In genomic region chr10:22426653-22427052, GRCh38 we compare ENCODE assay signal across 15 cellular contexts.
A peak's percentile ranks its signal among the peaks of the same experiment; 100 is the strongest.
DNase-seq lines count a peak whose midpoint lies in the region; ATAC-seq, FAIRE-seq and TF ChIP-seq lines count a peak whose summit lies in the region.
"Had no signal": no experiment of that assay in that cellular context is flagged by ENCODE, and none has a peak within 500 bp of the region (broad histone marks: within the 10 kb centered on the region; RNA-seq: fewer than 3 reads in every experiment).

No MANE protein-coding gene starts in this region.

- WGBS in K562 (ENCODE audit: insufficient coverage, low coverage, missing lambda C conversion rate): 77% methylated on average over 5 of the region's 5 CpGs

- ATAC-seq in K562 (peak; percentile 17; the same call in 2 of the 3 replicates), GM19455 (IDR thresholded peaks at IDR 0.05; ENCODE audit: unreplicated experiment) (no peak)

- no peak overlapping the region for H3K9ac ChIP-seq in K562 (ENCODE audit: insufficient read depth in 1 of 2, low read depth in 2 of 2, low read length in 2 of 2)
- H3K9ac ChIP-seq: BLaER1 had no signal

- no peak for TF ChIP-seq POLR2A in K562 (conservative IDR thresholded peaks at IDR 0.05)

- DNase-seq in activated CD4-positive, alpha-beta T cell treated with anti-CD3 and anti-CD28 coated beads, Interleukin-2, amount 10 ng/mL, durations not matched to agents 24 days and 14 days: peak; percentile 45
- DNase-seq in activated CD4-positive, alpha-beta T cell treated with anti-CD3 and anti-CD28 coated beads, Interleukin-2, amount 50 U/mL, for 1 hour: no peak
- DNase-seq in K562 (ENCODE audit: extremely low read depth in 1 of 4, low spot score in 3 of 4) (no peak), nephron progenitor cell (no peak), inferior parietal cortex (ENCODE audit: extremely low spot score) (no peak)
- DNase-seq in activated T-helper 2 cell treated with anti-CD3 and anti-CD28 coated beads, Interferon-gamma antibody, Interleukin-2, Interleukin-4, amounts not matched to agents 10 μg/mL and 5 μg/mL and 100 μg/mL, durations not matched to agents 14 hours and 24 hours and 36 hours (ENCODE audit: low spot score): no peak
- DNase-seq: AML-193; Caco-2; CD8-positive, alpha-beta memory T cell; DND-41; GDM1 had no signal

- H3K27me3 Mint-ChIP-seq in activated CD4-positive, alpha-beta T cell treated with anti-CD3 and anti-CD28 coated beads, Interleukin-2, amount 10 ng/mL, durations not matched to agents 24 days and 14 days: peaks cover 47% of the 10 kb centered on the region
- H3K27me3 Mint-ChIP-seq in nephron progenitor cell (ENCODE audit: low read depth, poor library complexity): no peaks in the 10 kb centered on the region
- H3K27me3 Mint-ChIP-seq in activated T-helper 2 cell treated with anti-CD3 and anti-CD28 coated beads, Interferon-gamma antibody, Interleukin-2, Interleukin-4, amounts not matched to agents 10 μg/mL and 5 μg/mL and 100 μg/mL, durations not matched to agents 14 hours and 24 hours and 36 hours (ENCODE audit: low read depth): peaks cover 29% of the 10 kb centered on the region
- H3K27me3 Mint-ChIP-seq: IgD-negative memory B cell had no signal

- no peak overlapping the region for H3K27ac Mint-ChIP-seq in activated CD4-positive, alpha-beta T cell treated with anti-CD3 and anti-CD28 coated beads, Interleukin-2, amount 10 ng/mL, durations not matched to agents 24 days and 14 days
- H3K27ac Mint-ChIP-seq in nephron progenitor cell: peak overlapping the region; percentile 99
- no peak overlapping the region for H3K27ac Mint-ChIP-seq in activated T-helper 2 cell treated with anti-CD3 and anti-CD28 coated beads, Interferon-gamma antibody, Interleukin-2, Interleukin-4, amounts not matched to agents 10 μg/mL and 5 μg/mL and 100 μg/mL, durations not matched to agents 14 hours and 24 hours and 36 hours
- H3K27ac Mint-ChIP-seq: CD8-positive, alpha-beta memory T cell; IgD-negative memory B cell had no signal

- H3K36me3 Mint-ChIP-seq in activated CD4-positive, alpha-beta T cell treated with anti-CD3 and anti-CD28 coated beads, Interleukin-2, amount 10 ng/mL, durations not matched to agents 24 days and 14 days (ENCODE audit: low read depth): no peaks in the 10 kb centered on the region
- peaks cover 5% of the 10 kb centered on the region for H3K36me3 Mint-ChIP-seq in nephron progenitor cell (ENCODE audit: low read depth)
- H3K36me3 Mint-ChIP-seq in activated T-helper 2 cell treated with anti-CD3 and anti-CD28 coated beads, Interferon-gamma antibody, Interleukin-2, Interleukin-4, amounts not matched to agents 10 μg/mL and 5 μg/mL and 100 μg/mL, durations not matched to agents 14 hours and 24 hours and 36 hours (ENCODE audit: low read depth): no peaks in the 10 kb centered on the region
- H3K36me3 Mint-ChIP-seq: CD8-positive, alpha-beta memory T cell; IgD-negative memory B cell had no signal

- no peak for TF ChIP-seq RAD21 in K562 (CRISPR knock-in tag; conservative IDR thresholded peaks at IDR 0.05 in 1 of 2, IDR thresholded peaks at IDR 0.05 in 1 of 2)

- H3K4me3 Mint-ChIP-seq in activated CD4-positive, alpha-beta T cell treated with anti-CD3 and anti-CD28 coated beads, Interleukin-2, amount 10 ng/mL, durations not matched to agents 24 days and 14 days: no peak overlapping the region
- H3K4me3 Mint-ChIP-seq in nephron progenitor cell: peak overlapping the region; percentile 63
- H3K4me3 Mint-ChIP-seq in activated T-helper 2 cell treated with anti-CD3 and anti-CD28 coated beads, Interferon-gamma antibody, Interleukin-2, Interleukin-4, amounts not matched to agents 10 μg/mL and 5 μg/mL and 100 μg/mL, durations not matched to agents 14 hours and 24 hours and 36 hours (ENCODE audit: low read depth): no peak overlapping the region
- H3K4me3 Mint-ChIP-seq: CD8-positive, alpha-beta memory T cell; IgD-negative memory B cell had no signal

- POLR2A ChIA-PET in K562 (lab: Yijun Ruan, JAX): interaction anchor here (1.0 to 1.3 kb wide), 2 partner anchors 9 to 111 kb away, joined by 3 read pairs; partner anchors contain the start of gene COMMD3

- peak overlapping the region; percentile 54; the same call in 1 of the 3 replicates for H3K27ac ChIP-seq in K562 (ENCODE audit: extremely low read depth, low read depth, low read length)
- H3K27ac ChIP-seq: 22Rv1, BLaER1 had no signal

- intact Hi-C loops in activated CD4-positive, alpha-beta T cell treated with anti-CD3 and anti-CD28 coated beads, Interleukin-2, amount 10 ng/mL, durations not matched to agents 24 days and 14 days (cut with micrococcal nuclease): no loop called here
- intact Hi-C loops in K562 (cut with micrococcal nuclease): loop anchor here (10.0 kb wide), 1 partner anchor 412 kb away; no protein-coding TSS in a partner anchor
- intact Hi-C loops in activated T-helper 2 cell treated with anti-CD3 and anti-CD28 coated beads, Interferon-gamma antibody, Interleukin-2, Interleukin-4, amounts not matched to agents 10 μg/mL and 5 μg/mL and 100 μg/mL, durations not matched to agents 14 hours and 24 hours and 36 hours (cut with micrococcal nuclease): no loop called here

- H3K4me1 Mint-ChIP-seq in activated CD4-positive, alpha-beta T cell treated with anti-CD3 and anti-CD28 coated beads, Interleukin-2, amount 10 ng/mL, durations not matched to agents 24 days and 14 days: peaks cover 5% of the 10 kb centered on the region
- H3K4me1 Mint-ChIP-seq in nephron progenitor cell: peaks cover 59% of the 10 kb centered on the region
- H3K4me1 Mint-ChIP-seq in activated T-helper 2 cell treated with anti-CD3 and anti-CD28 coated beads, Interferon-gamma antibody, Interleukin-2, Interleukin-4, amounts not matched to agents 10 μg/mL and 5 μg/mL and 100 μg/mL, durations not matched to agents 14 hours and 24 hours and 36 hours (ENCODE audit: low read depth): peaks cover 9% of the 10 kb centered on the region

- no peak for FAIRE-seq in K562 (lab: Jason Lieb, UNC)

- no peak overlapping the region for H3K4me2 ChIP-seq in K562 (ENCODE audit: insufficient read depth, low read length)
- H3K4me2 ChIP-seq: BLaER1 had no signal

- H3K4me1 ChIP-seq in K562 (replicated peaks in 1 of 2; ENCODE audit: control insufficient read depth in 2 of 2, insufficient read depth in 2 of 2, low read length in 2 of 2): peaks cover 9 to 41% of the 10 kb centered on the region in 2 experiments
- H3K4me1 ChIP-seq: BLaER1 had no signal

- CTCF ChIA-PET in K562 (lab: Yijun Ruan, JAX; ENCODE audit: low intra/inter-chr PET ratio): no interaction called here

- H3K79me2 ChIP-seq in K562 (ENCODE audit: control insufficient read depth, insufficient read depth, low read length): no peaks in the 10 kb centered on the region

- H3K9me3 ChIP-seq in K562 (replicated peaks; ENCODE audit: control insufficient read depth, insufficient read depth, low read depth, low read length): no peaks in the 10 kb centered on the region
- H3K9me3 ChIP-seq: Caco-2 had no signal

- TF ChIP-seq CTCF in K562 (IDR thresholded peaks at IDR 0.05 in 2 of 3, conservative IDR thresholded peaks at IDR 0.05 in 1 of 3; ENCODE audit: insufficient read depth in 2 of 3, low read depth in 1 of 3, low read length in 3 of 3) (no peak), nephron progenitor cell (IDR thresholded peaks at IDR 0.05) (no peak)

- BruUV-seq in K562 (replicated peaks; lab: Mats Ljungman, UMichigan): no TSS peak

- no peaks in the 10 kb centered on the region for H3K36me3 ChIP-seq in K562 (ENCODE audit: control insufficient read depth, insufficient read depth, low read length)
- H3K36me3 ChIP-seq: BLaER1 had no signal

- H3K27me3 ChIP-seq in K562 (ENCODE audit: control insufficient read depth in 2 of 2, insufficient read depth in 2 of 2, low read length in 2 of 2): no peaks in the 10 kb centered on the region
- H3K27me3 ChIP-seq: BLaER1 had no signal

- in situ Hi-C loops in K562 (cut with MboI): no loop called here

- H4K20me1 ChIP-seq in K562 (replicated peaks; ENCODE audit: control insufficient read depth, insufficient read depth, low read length): no peaks in the 10 kb centered on the region
- H4K20me1 ChIP-seq: BLaER1 had no signal

- H3K9me3 Mint-ChIP-seq in activated CD4-positive, alpha-beta T cell treated with anti-CD3 and anti-CD28 coated beads, Interleukin-2, amount 10 ng/mL, durations not matched to agents 24 days and 14 days: no peaks in the 10 kb centered on the region
- H3K9me3 Mint-ChIP-seq in nephron progenitor cell: peaks cover 11% of the 10 kb centered on the region
- H3K9me3 Mint-ChIP-seq in activated T-helper 2 cell treated with anti-CD3 and anti-CD28 coated beads, Interferon-gamma antibody, Interleukin-2, Interleukin-4, amounts not matched to agents 10 μg/mL and 5 μg/mL and 100 μg/mL, durations not matched to agents 14 hours and 24 hours and 36 hours: no peaks in the 10 kb centered on the region
- H3K9me3 Mint-ChIP-seq: CD8-positive, alpha-beta memory T cell; IgD-negative memory B cell had no signal

- peak overlapping the region; percentile 17; the same call in 1 of the 2 replicates for H2AFZ ChIP-seq in K562 (ENCODE audit: low read depth, low read length)

- no peak overlapping the region for H3K4me3 ChIP-seq in K562
- H3K4me3 ChIP-seq: BLaER1 had no signal

- no peak for TF ChIP-seq EP300 in K562 (IDR thresholded peaks at IDR 0.05; ENCODE audit: low read length)

- H3K9me1 ChIP-seq in K562 (ENCODE audit: control insufficient read depth, insufficient read depth, low read length): no peaks in the 10 kb centered on the region

TF ChIP-seq in K562, 482 proteins besides CTCF, POLR2A, EP300 and RAD21:
- TF ChIP-seq SMARCB1 (IDR thresholded peaks at IDR 0.05; ENCODE audit: insufficient read length, low read depth) (no peak), IRF9 (tag; IDR thresholded peaks at IDR 0.05) (0 out of 2 replicates have a peak, but pooled peaks have one; percentile 18)
